20 cellular contexts compared by ENCODE assay signal in genomic region chr11:116510886-116511650, GRCh38.
"Had no signal": no experiment of that assay in that cellular context is flagged by ENCODE, and none has a peak within 500 bp of the region (broad histone marks: within the 10 kb centered on the region; RNA-seq: fewer than 3 reads in every experiment).

No MANE protein-coding gene starts in this region.

- H3K9me3 ChIP-seq: tibial artery had no signal

- FAIRE-seq: keratinocyte had no signal

- H3K4me1 ChIP-seq: tibial artery had no signal

- DNase-seq: activated CD4-positive, alpha-beta T cell treated with anti-CD3 and anti-CD28 coated beads, Interleukin-2, amount 50 U/mL, for 4 hours; activated naive CD4-positive, alpha-beta T cell; activated naive CD8-positive, alpha-beta T cell treated with anti-CD3 and anti-CD28 coated beads, Interleukin-2, amount 10 ng/mL, durations not matched to agents 7 days and 5 days; amygdala; caudate nucleus; dorsolateral prefrontal cortex; foreskin fibroblast; hippocampal formation; midbrain; occipital lobe; stimulated activated CD4-positive, alpha-beta T cell treated with anti-CD3 and anti-CD28 coated beads, Interleukin-12 subunit alpha, Interleukin-12 subunit beta, amount 100 ng/mL, for 4 hours; stimulated activated CD4-positive, alpha-beta T cell treated with anti-CD3 and anti-CD28 coated beads, Interleukin-1b, Interleukin-23, amount 100 ng/mL, for 48 hours; stimulated activated naive CD8-positive, alpha-beta T cell treated with anti-CD3 and anti-CD28 coated beads, Interleukin-15, Interleukin-2, amounts not matched to agents 100 U/mL and 50 U/mL, for 24 hours; substantia nigra; T-helper 17 cell had no signal

- H3K36me3 ChIP-seq: tibial artery had no signal

- H3K27ac ChIP-seq: dorsolateral prefrontal cortex, epithelial cell of prostate, tibial artery, VCaP had no signal

- H3K4me3 ChIP-seq: dorsolateral prefrontal cortex, lung, tibial artery had no signal
